Comparison of ENCODE assay signal across 8 cellular contexts in genomic region chr4:133150643-133151300, GRCh38. TPM values are rescaled to one million over a fixed set of nuclear protein-coding genes. Genes with fewer than 3 reads are reported as not detected.
DNase-seq lines count a peak whose midpoint lies in the region; ATAC-seq and TF ChIP-seq lines count a peak whose summit lies in the region.

No MANE protein-coding gene starts in this region.

- intact Hi-C loops in breast epithelium (cut with DNase I; ENCODE audit: low total_unique reads) = no loop called here
- intact Hi-C loops in MCF 10A (cut with micrococcal nuclease) = no loop called here
- intact Hi-C loops in vagina (cut with DNase I) = no loop called here

- CTCF ChIA-PET in MCF 10A (lab: Yijun Ruan, JAX) = interaction anchor here (0.7 to 4.9 kb wide), 3 partner anchors 12 to 334 kb away, joined by 3 to 26 read pairs (median 3); no protein-coding TSS in a partner anchor

- no peaks in the 10 kb centered on the region for H3K9me3 ChIP-seq in breast epithelium
- H3K9me3 ChIP-seq in mesodermal cell (ENCODE audit: control insufficient read depth, low read length) = no peaks in the 10 kb centered on the region
- no peaks in the 10 kb centered on the region for H3K9me3 ChIP-seq in vagina

- no TSS peak for BruUV-seq in MCF 10A (replicated peaks; lab: Mats Ljungman, UMichigan)

- no peak for ATAC-seq in effector memory CD8-positive, alpha-beta T cell (replicated peaks)

- peaks cover 6 to 32% of the 10 kb centered on the region in 2 donors for H3K4me1 ChIP-seq in breast epithelium
- H3K4me1 ChIP-seq in mesodermal cell (ENCODE audit: control insufficient read depth, insufficient read depth, low read length, poor library complexity, severe bottlenecking) = no peaks in the 10 kb centered on the region
- H3K4me1 ChIP-seq in vagina = peaks cover 60% of the 10 kb centered on the region

- H3K27me3 ChIP-seq in breast epithelium (peaks cover 3 to 95% of the 10 kb centered on the region in 2 donors), vagina (peaks cover 10% of the 10 kb centered on the region)

- POLR2A ChIA-PET in MCF 10A (lab: Yijun Ruan, JAX) = no interaction called here

- no peak for TF ChIP-seq CTCF in breast epithelium (IDR thresholded peaks at IDR 0.05)
- TF ChIP-seq CTCF in MCF 10A (IDR thresholded peaks at IDR 0.05; ENCODE audit: unreplicated experiment) = no peak
- no peak for TF ChIP-seq CTCF in choroid plexus epithelial cell (conservative IDR thresholded peaks at IDR 0.05; ENCODE audit: low read depth, low read length)
- TF ChIP-seq CTCF in vagina (IDR thresholded peaks at IDR 0.05) = no peak

- peaks cover 10% of the 10 kb centered on the region for H3K4me1 Mint-ChIP-seq in MCF 10A (ENCODE audit: insufficient read depth, unreplicated experiment)
- peaks cover 3 to 4% of the 10 kb centered on the region in 2 donors for H3K4me1 Mint-ChIP-seq in effector memory CD8-positive, alpha-beta T cell (ENCODE audit: low read depth in 2 of 2)

- H3K36me3 Mint-ChIP-seq in MCF 10A (ENCODE audit: insufficient read depth, unreplicated experiment) = no peaks in the 10 kb centered on the region
- no peaks in the 10 kb centered on the region for H3K36me3 Mint-ChIP-seq in effector memory CD8-positive, alpha-beta T cell (ENCODE audit: insufficient read depth)

- 0% methylated on average over 28 to 30 of the region's 51 CpGs for WGBS in mesodermal cell (ENCODE audit: insufficient coverage in 2 of 2), 2 experiments

- H3K4me3 ChIP-seq in breast epithelium (peak overlapping the region; percentile 29 to 63 (median 42)), choroid plexus epithelial cell (ENCODE audit: low read depth, low read length) (peak overlapping the region; percentile 64), mesodermal cell (ENCODE audit: extremely low read depth, insufficient read depth, low read length, poor library complexity, severe bottlenecking) (peak overlapping the region; percentile 66), vagina (peak overlapping the region; percentile 42 to 55)

- no peak overlapping the region for H3K27ac Mint-ChIP-seq in MCF 10A (ENCODE audit: low read depth, unreplicated experiment)
- H3K27ac Mint-ChIP-seq in effector memory CD8-positive, alpha-beta T cell = no peak overlapping the region

- H3K36me3 ChIP-seq in breast epithelium (no peaks in the 10 kb centered on the region), mesodermal cell (ENCODE audit: control insufficient read depth, insufficient read depth, low read length) (no peaks in the 10 kb centered on the region), vagina (no peaks in the 10 kb centered on the region)

- TF ChIP-seq POLR2A in breast epithelium (IDR thresholded peaks at IDR 0.05) (no peak), vagina (IDR thresholded peaks at IDR 0.05) (no peak)

- DNase-seq in breast epithelium (ENCODE audit: low spot score in 2 of 2) = no peak
- no peak for DNase-seq in MCF 10A (ENCODE audit: unreplicated experiment)
- peak; percentile 14 for DNase-seq in choroid plexus epithelial cell (ENCODE audit: low read depth)
- DNase-seq in vagina (ENCODE audit: extremely low spot score in 2 of 2) = no peak
- DNase-seq in effector memory CD8-positive, alpha-beta T cell = no peak
- no peak for DNase-seq in NCI-H146 treated with DMSO at 0.1 percent for 48 hours (lab: John Stamatoyannopoulos, UW; ENCODE audit: unreplicated experiment)
- DNase-seq in activated naive CD4-positive, alpha-beta T cell treated with anti-CD3 and anti-CD28 coated beads, Interleukin-2, amount 50 U/mL, for 16 hours = no peak

- H3K9me3 Mint-ChIP-seq in MCF 10A (ENCODE audit: unreplicated experiment) = peaks cover 5% of the 10 kb centered on the region
- peaks cover 5 to 10% of the 10 kb centered on the region in 2 donors for H3K9me3 Mint-ChIP-seq in effector memory CD8-positive, alpha-beta T cell

- peaks cover 39% of the 10 kb centered on the region for H3K27me3 Mint-ChIP-seq in MCF 10A (ENCODE audit: insufficient read depth, unreplicated experiment)
- H3K27me3 Mint-ChIP-seq in effector memory CD8-positive, alpha-beta T cell = peaks cover 34 to 67% of the 10 kb centered on the region in 2 donors

- H3K27ac ChIP-seq in breast epithelium = no peak overlapping the region
- no peak overlapping the region for H3K27ac ChIP-seq in mesodermal cell (ENCODE audit: low read depth, low read length, severe bottlenecking)
- peak overlapping the region; percentile 43 for H3K27ac ChIP-seq in vagina

- H3K4me3 Mint-ChIP-seq in MCF 10A (ENCODE audit: unreplicated experiment) = no peak overlapping the region
- no peak overlapping the region for H3K4me3 Mint-ChIP-seq in effector memory CD8-positive, alpha-beta T cell

RNA-seq across cellular contexts. Expression of gene PCDH10, which starts 1.7 kb away (rescaled TPM):
- total RNA-seq in breast epithelium (under 1 TPM in 2 of 3 donors, not detected in 1; 0.33 to 0.44 TPM), MCF 10A (2022) (not detected in 2 replicates), vagina (6.9 TPM)
- polyA plus RNA-seq in mesodermal cell (2013, experiment 1 of 2) = 27.1 TPM
- polyA plus RNA-seq in mesodermal cell (2013, experiment 2 of 2) = 24.9 TPM
